27 cellular contexts compared by ENCODE assay signal in genomic region chr2:170300993-170301392, GRCh38.
"Had no signal": no experiment of that assay in that cellular context is flagged by ENCODE, and none has a peak within 500 bp of the region (broad histone marks: within the 10 kb centered on the region; RNA-seq: fewer than 3 reads in every experiment).

No MANE protein-coding gene starts in this region.

- H3K27ac Mint-ChIP-seq: mesothelial cell of epicardium; naive thymus-derived CD8-positive, alpha-beta T cell; nephron progenitor cell; stimulated activated effector memory CD8-positive, alpha-beta T cell treated with anti-CD3 and anti-CD28 coated beads, Interleukin-12 subunit alpha, Interleukin-12 subunit beta, amount 100 ng/mL, for 72 hours; stimulated activated naive CD8-positive, alpha-beta T cell treated with anti-CD3 and anti-CD28 coated beads, Interleukin-15, Interleukin-2, amounts not matched to agents 100 ng/mL and 50 ng/mL, for 24 hours; type B pancreatic cell had no signal

- H3K4me1 ChIP-seq: heart right ventricle, left ventricle myocardium inferior, pancreas, prostate gland, spleen, suprapubic skin, tibial nerve, uterus had no signal

- DNase-seq: heart right ventricle; islet precursor cell; left ventricle myocardium inferior; mesendoderm; naive thymus-derived CD8-positive, alpha-beta T cell; nephron progenitor cell; nucleus accumbens; pancreas; posterior cingulate gyrus; retina; right cardiac atrium; small intestine; spleen; stimulated activated CD4-positive, alpha-beta T cell treated with anti-CD3 and anti-CD28 coated beads, Interleukin-4, amount 100 ng/mL, for 24 hours; stimulated activated naive CD4-positive, alpha-beta T cell; uterus had no signal

- H3K27ac ChIP-seq: heart right ventricle, hepatocyte, left ventricle myocardium inferior, pancreas, prostate gland, spleen, suprapubic skin, thoracic aorta, tibial nerve, uterus had no signal

- H3K4me2 ChIP-seq: hepatocyte had no signal

- H3K36me3 Mint-ChIP-seq: mesothelial cell of epicardium; stimulated activated effector memory CD8-positive, alpha-beta T cell treated with anti-CD3 and anti-CD28 coated beads, Interleukin-12 subunit alpha, Interleukin-12 subunit beta, amount 100 ng/mL, for 72 hours; type B pancreatic cell had no signal

- H3K4me3 ChIP-seq: heart right ventricle, hepatocyte, left ventricle myocardium inferior, lung, pancreas, prostate gland, spleen, suprapubic skin, thoracic aorta, tibial nerve, uterus had no signal

- H3K27me3 ChIP-seq: hepatocyte, pancreas, spleen, suprapubic skin, tibial nerve, uterus had no signal

- H2AFZ ChIP-seq: hepatocyte had no signal

- H3K9me3 Mint-ChIP-seq: stimulated activated naive CD8-positive, alpha-beta T cell treated with anti-CD3 and anti-CD28 coated beads, Interleukin-15, Interleukin-2, amounts not matched to agents 100 ng/mL and 50 ng/mL, for 24 hours; type B pancreatic cell had no signal

- H3K9me3 ChIP-seq: pancreas, prostate gland, suprapubic skin, thoracic aorta, uterus had no signal

- H3K4me3 Mint-ChIP-seq: mesothelial cell of epicardium; naive thymus-derived CD8-positive, alpha-beta T cell; nephron progenitor cell; stimulated activated effector memory CD8-positive, alpha-beta T cell treated with anti-CD3 and anti-CD28 coated beads, Interleukin-12 subunit alpha, Interleukin-12 subunit beta, amount 100 ng/mL, for 72 hours; stimulated activated naive CD8-positive, alpha-beta T cell treated with anti-CD3 and anti-CD28 coated beads, Interleukin-15, Interleukin-2, amounts not matched to agents 100 ng/mL and 50 ng/mL, for 24 hours; type B pancreatic cell had no signal

- H3K4me1 Mint-ChIP-seq: mesothelial cell of epicardium; stimulated activated effector memory CD8-positive, alpha-beta T cell treated with anti-CD3 and anti-CD28 coated beads, Interleukin-12 subunit alpha, Interleukin-12 subunit beta, amount 100 ng/mL, for 72 hours had no signal

- H3K79me2 ChIP-seq: hepatocyte had no signal

- FAIRE-seq: pancreas, small intestine had no signal

- ATAC-seq: heart right ventricle; naive thymus-derived CD8-positive, alpha-beta T cell; pancreas; right cardiac atrium; sciatic nerve; stimulated activated effector memory CD8-positive, alpha-beta T cell treated with anti-CD3 and anti-CD28 coated beads, Interleukin-12 subunit alpha, Interleukin-12 subunit beta, amount 100 ng/mL, for 72 hours had no signal

- H3K36me3 ChIP-seq: heart right ventricle, left ventricle myocardium inferior, pancreas, prostate gland, spleen, suprapubic skin, thoracic aorta, tibial nerve, uterus had no signal
